Comparison of ENCODE assay signal across 1 cellular context in the genomic region with DNA sequence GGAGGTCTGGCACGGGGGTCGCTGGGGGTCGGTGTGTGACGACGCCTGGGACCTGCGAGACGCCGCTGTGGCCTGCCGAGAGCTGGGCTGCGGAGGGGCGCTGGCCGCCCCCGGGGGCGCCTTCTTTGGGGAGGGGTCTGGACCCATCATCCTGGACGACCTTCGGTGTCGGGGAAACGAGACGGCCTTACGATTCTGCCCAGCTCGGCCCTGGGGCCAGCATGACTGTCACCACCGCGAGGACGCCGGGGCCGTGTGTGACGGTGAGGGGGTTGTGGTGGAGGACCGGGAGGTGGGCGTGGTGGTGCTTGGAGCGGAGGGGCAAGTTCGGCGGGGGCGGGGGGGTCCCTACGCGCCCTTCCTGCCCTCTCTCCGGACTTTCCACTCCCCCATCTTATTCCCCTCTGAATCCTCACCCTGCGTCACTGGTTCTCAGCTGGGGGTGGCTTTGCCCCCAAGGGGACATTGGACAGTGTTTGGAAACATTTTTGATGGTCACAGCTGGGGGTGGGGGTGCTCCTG.
TF ChIP-seq lines count a peak whose summit lies in the region.

No MANE protein-coding gene starts in this region.

TF ChIP-seq in IMR-90, 13 proteins besides CTCF, POLR2A, EP300 and RAD21:
- TF ChIP-seq, protein P1, sequence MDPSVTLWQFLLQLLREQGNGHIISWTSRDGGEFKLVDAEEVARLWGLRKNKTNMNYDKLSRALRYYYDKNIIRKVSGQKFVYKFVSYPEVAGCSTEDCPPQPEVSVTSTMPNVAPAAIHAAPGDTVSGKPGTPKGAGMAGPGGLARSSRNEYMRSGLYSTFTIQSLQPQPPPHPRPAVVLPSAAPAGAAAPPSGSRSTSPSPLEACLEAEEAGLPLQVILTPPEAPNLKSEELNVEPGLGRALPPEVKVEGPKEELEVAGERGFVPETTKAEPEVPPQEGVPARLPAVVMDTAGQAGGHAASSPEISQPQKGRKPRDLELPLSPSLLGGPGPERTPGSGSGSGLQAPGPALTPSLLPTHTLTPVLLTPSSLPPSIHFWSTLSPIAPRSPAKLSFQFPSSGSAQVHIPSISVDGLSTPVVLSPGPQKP (IDR thresholded peaks at IDR 0.05; ENCODE audit: borderline replicate concordance, low read depth, low read length), result no peak
- no peak for TF ChIP-seq FOS (IDR thresholded peaks at IDR 0.05; ENCODE audit: low read depth, low read length)
- no peak for TF ChIP-seq MAFK (IDR thresholded peaks at IDR 0.05; ENCODE audit: low read depth, low read length)
- TF ChIP-seq, protein P2, sequence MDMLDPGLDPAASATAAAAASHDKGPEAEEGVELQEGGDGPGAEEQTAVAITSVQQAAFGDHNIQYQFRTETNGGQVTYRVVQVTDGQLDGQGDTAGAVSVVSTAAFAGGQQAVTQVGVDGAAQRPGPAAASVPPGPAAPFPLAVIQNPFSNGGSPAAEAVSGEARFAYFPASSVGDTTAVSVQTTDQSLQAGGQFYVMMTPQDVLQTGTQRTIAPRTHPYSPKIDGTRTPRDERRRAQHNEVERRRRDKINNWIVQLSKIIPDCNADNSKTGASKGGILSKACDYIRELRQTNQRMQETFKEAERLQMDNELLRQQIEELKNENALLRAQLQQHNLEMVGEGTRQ (IDR thresholded peaks at IDR 0.05; ENCODE audit: low read depth, low read length), result no peak
- no peak for TF ChIP-seq CEBPB (IDR thresholded peaks at IDR 0.05; ENCODE audit: low read depth, low read length)
- no peak for TF ChIP-seq RFX5 (IDR thresholded peaks at IDR 0.05; ENCODE audit: low read depth, low read length)
- TF ChIP-seq CHD1 (IDR thresholded peaks at IDR 0.05; ENCODE audit: low read depth, low read length), result no peak
- TF ChIP-seq NFE2L2 (IDR thresholded peaks at IDR 0.05; ENCODE audit: low read depth, low read length), result no peak
- no peak for TF ChIP-seq RCOR1 (IDR thresholded peaks at IDR 0.05; ENCODE audit: insufficient replicate concordance, low read length)
- no peak for TF ChIP-seq MXI1 (IDR thresholded peaks at IDR 0.05; ENCODE audit: borderline replicate concordance, low read depth, low read length)
- TF ChIP-seq SMC3 (IDR thresholded peaks at IDR 0.05; ENCODE audit: low read depth, low read length), result no peak
- TF ChIP-seq BHLHE40 (IDR thresholded peaks at IDR 0.05; ENCODE audit: low read depth, low read length), result no peak
- no peak; the same call in 1 of the 2 replicates for TF ChIP-seq MAZ (IDR thresholded peaks at IDR 0.05; ENCODE audit: borderline replicate concordance, low read depth, low read length)
